ENCODE assay signal across 33 cellular contexts in the genomic region with DNA sequence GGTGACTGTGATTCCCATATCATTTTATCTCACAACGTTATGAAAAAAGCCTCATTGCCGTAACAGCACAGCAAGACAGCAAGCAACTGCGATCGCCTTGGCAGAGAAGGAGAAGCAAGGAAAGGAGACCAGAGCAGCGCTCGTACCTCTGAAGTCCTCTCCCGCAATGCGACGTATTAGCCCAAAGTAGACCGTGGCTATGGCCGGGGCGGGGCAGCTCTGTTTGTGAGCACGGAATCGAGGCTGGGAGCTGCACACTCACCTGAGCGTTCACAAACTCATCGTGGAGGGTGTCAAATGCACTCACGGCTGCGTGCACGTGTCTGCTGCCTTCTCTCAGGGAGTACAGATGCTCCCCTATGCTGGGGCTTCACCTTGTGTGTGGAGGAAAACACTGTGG.
"Had no signal": no experiment of that assay in that cellular context is flagged by ENCODE, and none has a peak within 500 bp of the region (broad histone marks: within the 10 kb centered on the region; RNA-seq: fewer than 3 reads in every experiment).

No MANE protein-coding gene starts in this region.

- H3K4me1 Mint-ChIP-seq: activated CD4-positive, alpha-beta T cell treated with anti-CD3 and anti-CD28 coated beads, Interleukin-2, amount 10 ng/mL, durations not matched to agents 24 days and 14 days; activated naive CD8-positive, alpha-beta T cell treated with anti-CD3 and anti-CD28 coated beads for 36 hours; activated T-helper 17 cell treated with anti-CD3 and anti-CD28 coated beads, Interleukin-2, amount 50 U/mL, for 72 hours; IgD-negative memory B cell had no signal

- DNase-seq: activated CD4-positive, alpha-beta T cell treated with anti-CD3 and anti-CD28 coated beads, Interleukin-2, amount 10 ng/mL, durations not matched to agents 24 days and 14 days; activated CD4-positive, alpha-beta T cell treated with anti-CD3 and anti-CD28 coated beads, Interleukin-2, amount 50 U/mL, for 4 hours; activated CD8-positive, alpha-beta T cell treated with anti-CD3 and anti-CD28 coated beads for 36 hours; activated effector memory CD4-positive, alpha-beta T cell treated with anti-CD3 and anti-CD28 coated beads, Interleukin-2, amount 50 U/mL, for 16 hours; activated naive CD4-positive, alpha-beta T cell; activated naive CD4-positive, alpha-beta T cell treated with anti-CD3 and anti-CD28 coated beads, Interleukin-2, amount 50 U/mL, for 16 hours; activated naive CD8-positive, alpha-beta T cell treated with anti-CD3 and anti-CD28 coated beads for 36 hours; activated T-cell treated with anti-CD3 and anti-CD28 coated beads, Interleukin-2, amount 50 U/mL, for 1 hour; activated T-cell treated with anti-CD3 and anti-CD28 coated beads, Interleukin-2, amount 50 U/mL, for 72 hours; amniotic stem cell; Karpas-422; KBM-7; NCI-H1048; NCI-H1105 treated with DMSO at 0.1 percent for 48 hours; NCI-H1694; NCI-H1930; NCI-H2081 treated with DMSO at 0.1 percent for 48 hours; NCI-H345; NCI-H526; NCI-H748 treated with DMSO at 0.1 percent for 48 hours; NK-92 treated with Interleukin-12 subunit alpha and Interleukin-12 subunit beta, amount 100 ng/mL, for 24 hours; PC-3; Peyer's patch; RPMI8226; SHP77; SK-N-SH had no signal

- H3K27ac ChIP-seq: ascending aorta, Peyer's patch, SJSA1 had no signal

- H3K4me3 ChIP-seq: ascending aorta, Peyer's patch, SJSA1 had no signal

- H3K4me2 ChIP-seq: SK-N-SH had no signal

- H3K36me3 ChIP-seq: ascending aorta, Peyer's patch, SJSA1 had no signal

- H3K27me3 ChIP-seq: ascending aorta, Peyer's patch had no signal

- H3K9ac ChIP-seq: SK-N-SH had no signal

- H3K27ac Mint-ChIP-seq: activated CD4-positive, alpha-beta T cell treated with anti-CD3 and anti-CD28 coated beads, Interleukin-2, amount 10 ng/mL, durations not matched to agents 24 days and 14 days; activated CD8-positive, alpha-beta T cell treated with anti-CD3 and anti-CD28 coated beads for 36 hours; activated naive CD8-positive, alpha-beta T cell treated with anti-CD3 and anti-CD28 coated beads for 36 hours; activated T-cell treated with anti-CD3 and anti-CD28 coated beads, Interleukin-2, amount 50 U/mL, for 72 hours; activated T-helper 17 cell treated with anti-CD3 and anti-CD28 coated beads, Interleukin-2, amount 50 U/mL, for 72 hours; IgD-negative memory B cell; T-helper 1 cell treated with Interleukin-12 subunit alpha and Interleukin-12 subunit beta and Interleukin-4 antibody, amounts not matched to agents 30 μg/mL and 1 μg/mL, for 36 hours; T-helper 2 cell treated with Interferon-gamma antibody and Interleukin-4, amounts not matched to agents 5 μg/mL and 100 μg/mL, for 36 hours had no signal

- H3K9me3 Mint-ChIP-seq: activated CD4-positive, alpha-beta T cell treated with anti-CD3 and anti-CD28 coated beads, Interleukin-2, amount 10 ng/mL, durations not matched to agents 24 days and 14 days; activated CD8-positive, alpha-beta T cell treated with anti-CD3 and anti-CD28 coated beads for 36 hours; activated naive CD8-positive, alpha-beta T cell treated with anti-CD3 and anti-CD28 coated beads for 36 hours; activated T-cell treated with anti-CD3 and anti-CD28 coated beads, Interleukin-2, amount 50 U/mL, for 72 hours; activated T-helper 17 cell treated with anti-CD3 and anti-CD28 coated beads, Interleukin-2, amount 50 U/mL, for 72 hours; T-helper 1 cell treated with Interleukin-12 subunit alpha and Interleukin-12 subunit beta and Interleukin-4 antibody, amounts not matched to agents 30 μg/mL and 1 μg/mL, for 36 hours; T-helper 2 cell treated with Interferon-gamma antibody and Interleukin-4, amounts not matched to agents 5 μg/mL and 100 μg/mL, for 36 hours had no signal

- H3K4me1 ChIP-seq: ascending aorta, Peyer's patch, SJSA1 had no signal

- H3K4me3 Mint-ChIP-seq: activated CD4-positive, alpha-beta T cell treated with anti-CD3 and anti-CD28 coated beads, Interleukin-2, amount 10 ng/mL, durations not matched to agents 24 days and 14 days; activated CD8-positive, alpha-beta T cell treated with anti-CD3 and anti-CD28 coated beads for 36 hours; activated naive CD8-positive, alpha-beta T cell treated with anti-CD3 and anti-CD28 coated beads for 36 hours; activated T-cell treated with anti-CD3 and anti-CD28 coated beads, Interleukin-2, amount 50 U/mL, for 72 hours; activated T-helper 17 cell treated with anti-CD3 and anti-CD28 coated beads, Interleukin-2, amount 50 U/mL, for 72 hours; IgD-negative memory B cell; T-helper 1 cell treated with Interleukin-12 subunit alpha and Interleukin-12 subunit beta and Interleukin-4 antibody, amounts not matched to agents 30 μg/mL and 1 μg/mL, for 36 hours; T-helper 2 cell treated with Interferon-gamma antibody and Interleukin-4, amounts not matched to agents 5 μg/mL and 100 μg/mL, for 36 hours had no signal

- FAIRE-seq: TTC549 had no signal

- ATAC-seq: activated CD8-positive, alpha-beta T cell treated with anti-CD3 and anti-CD28 coated beads for 36 hours; activated T-cell treated with anti-CD3 and anti-CD28 coated beads, Interleukin-2, amount 50 U/mL, for 72 hours; activated T-helper 17 cell treated with anti-CD3 and anti-CD28 coated beads, Interleukin-2, amount 50 U/mL, for 72 hours had no signal

- H3K36me3 Mint-ChIP-seq: activated naive CD8-positive, alpha-beta T cell treated with anti-CD3 and anti-CD28 coated beads for 36 hours; IgD-negative memory B cell had no signal

- H3K9me3 ChIP-seq: ascending aorta, Peyer's patch, SJSA1, SK-N-SH had no signal
